8 cellular contexts compared by ENCODE assay signal in genomic region chr10:60646966-60647796, GRCh38.
A peak's percentile ranks its signal among the peaks of the same experiment; 100 is the strongest.
DNase-seq lines count a peak whose midpoint lies in the region; ATAC-seq and TF ChIP-seq lines count a peak whose summit lies in the region.

No MANE protein-coding gene starts in this region.

- TF ChIP-seq CTCF in mammary epithelial cell (conservative IDR thresholded peaks at IDR 0.05 in 1 of 2, IDR thresholded peaks at IDR 0.05 in 1 of 2; ENCODE audit: extremely low read depth in 1 of 2, insufficient read depth in 1 of 2, low read depth in 1 of 2, low read length in 2 of 2) (peak; percentile 60 to 71), liver (IDR thresholded peaks at IDR 0.05; ENCODE audit: low read depth, low read length, missing input control) (peak; percentile 82), thoracic aorta (IDR thresholded peaks at IDR 0.05) (peak; percentile 78)

- H3K27ac ChIP-seq in mammary epithelial cell (ENCODE audit: insufficient read depth, low read depth, low read length) (no peak overlapping the region), liver (ENCODE audit: low read depth in 1 of 2, low read length in 2 of 2) (no peak overlapping the region), thoracic aorta (no peak overlapping the region)

- intact Hi-C loops in mammary epithelial cell (cut with micrococcal nuclease) = loop anchor here (1.0 to 2.0 kb wide), 3 partner anchors 98 to 203 kb away; no protein-coding TSS in a partner anchor

- no TSS peak for BruUV-seq in mammary epithelial cell (replicated peaks; lab: Mats Ljungman, UMichigan)

- H3K9me3 ChIP-seq in mammary epithelial cell (replicated peaks; ENCODE audit: insufficient read depth, low read length) = no peaks in the 10 kb centered on the region
- H3K9me3 ChIP-seq in liver (ENCODE audit: control insufficient read depth in 4 of 4, low read length in 3 of 4) = no peaks in the 10 kb centered on the region
- no peaks in the 10 kb centered on the region for H3K9me3 ChIP-seq in thoracic aorta
- no peaks in the 10 kb centered on the region for H3K9me3 ChIP-seq in MG63

- no peaks in the 10 kb centered on the region for H4K20me1 ChIP-seq in mammary epithelial cell (ENCODE audit: insufficient read depth, low read length)

- 13% methylated on average over 6 of the region's 6 CpGs for whole genome bisulfite sequencing in mammary epithelial cell (ENCODE audit: low coverage, missing lambda C conversion rate)
- WGBS in liver = 11% methylated on average over 6 of the region's 6 CpGs

- no peak overlapping the region for H3K4me3 ChIP-seq in mammary epithelial cell (replicated peaks in 1 of 3; ENCODE audit: insufficient read depth in 1 of 3, low read depth in 2 of 3, low read length in 3 of 3)
- no peak overlapping the region for H3K4me3 ChIP-seq in liver (ENCODE audit: low read depth in 1 of 3, low read length in 3 of 3)
- H3K4me3 ChIP-seq in thoracic aorta = no peak overlapping the region
- no peak overlapping the region for H3K4me3 ChIP-seq in MG63

- H3K36me3 ChIP-seq in mammary epithelial cell (ENCODE audit: insufficient read depth, low read length) (no peaks in the 10 kb centered on the region), liver (ENCODE audit: control insufficient read depth in 4 of 4, insufficient read depth in 3 of 4, low read depth in 1 of 4, low read length in 3 of 4) (no peaks in the 10 kb centered on the region), thoracic aorta (no peaks in the 10 kb centered on the region), MG63 (no peaks in the 10 kb centered on the region)

- H3K27me3 ChIP-seq in mammary epithelial cell (ENCODE audit: insufficient read depth, low read length) (no peaks in the 10 kb centered on the region), liver (ENCODE audit: control insufficient read depth in 4 of 4, insufficient read depth in 4 of 4, low read length in 3 of 4) (no peaks in the 10 kb centered on the region), thoracic aorta (replicated peaks; ENCODE audit: insufficient read depth) (no peaks in the 10 kb centered on the region), MG63 (no peaks in the 10 kb centered on the region)

- no peak overlapping the region for H3K4me2 ChIP-seq in mammary epithelial cell (ENCODE audit: insufficient read depth, low read depth, low read length)

- H3K79me2 ChIP-seq in mammary epithelial cell (ENCODE audit: insufficient read depth, low read length) = no peaks in the 10 kb centered on the region

- TF ChIP-seq RAD21 in liver (IDR thresholded peaks at IDR 0.05) = peak; percentile 91 to 93

- DNase-seq in Caki2 (ENCODE audit: low read depth) (peak; percentile 30), RKO (ENCODE audit: low spot score) (peak; percentile 65), mammary epithelial cell (peak; percentile 31), thoracic aorta (ENCODE audit: low spot score) (no peak), MG63 (no peak)

- H3K4me1 ChIP-seq in mammary epithelial cell (ENCODE audit: insufficient read depth, low read length) (no peaks in the 10 kb centered on the region), liver (ENCODE audit: control insufficient read depth in 4 of 4, insufficient read depth in 4 of 4, low read length in 3 of 4) (peaks cover 0 to 6% (median 1%) of the 10 kb centered on the region in 4 donors), thoracic aorta (ENCODE audit: control insufficient read depth in 1 of 2, low read depth in 2 of 2) (no peaks in the 10 kb centered on the region)

- no peak overlapping the region for H3K9ac ChIP-seq in mammary epithelial cell (ENCODE audit: insufficient read depth, low read length)
- no peak overlapping the region for H3K9ac ChIP-seq in liver (ENCODE audit: low read depth in 1 of 2, low read length in 2 of 2)

- CTCF ChIA-PET in mammary epithelial cell (lab: Charles Lee; ENCODE audit: low non-redundant PET) = interaction anchor here (0.7 kb wide), 1 partner anchor 131 kb away, joined by 3 read pairs; the partner anchor contains the start of gene CDK1

- ATAC-seq in GM18861 (IDR thresholded peaks at IDR 0.05; ENCODE audit: unreplicated experiment) = peak; percentile 76
- peak; percentile 56 for ATAC-seq in HG03460 (IDR thresholded peaks at IDR 0.05; ENCODE audit: unreplicated experiment)
- ATAC-seq in thoracic aorta (ENCODE audit: insufficient number of reproducible peaks, low FRiP score, low read depth) = no peak

- no peak overlapping the region for H2AFZ ChIP-seq in mammary epithelial cell (ENCODE audit: low read depth, low read length)

- dilution Hi-C loops in mammary epithelial cell (cut with HindIII; ENCODE audit: low sequenced_read_pairs) = no loop called here

- in situ Hi-C loops in Caki2 (cut with HindIII; ENCODE audit: low pct_unique_long_range_greater_than_20kb, low sequenced_read_pairs) (no loop called here), mammary epithelial cell (cut with MboI; ENCODE audit: low sequenced_read_pairs in 2 of 2) (loop anchor here (5.0 to 25.0 kb wide), 2 partner anchors 205 to 560 kb away; no protein-coding TSS in a partner anchor)

TF ChIP-seq in liver, 16 proteins besides CTCF, POLR2A, EP300 and RAD21:
- no peak for TF ChIP-seq MAX (IDR thresholded peaks at IDR 0.05)
- TF ChIP-seq ZBTB33 (IDR thresholded peaks at IDR 0.05) = no peak
- TF ChIP-seq HNF4A (conservative IDR thresholded peaks at IDR 0.05) = no peak
- TF ChIP-seq REST (IDR thresholded peaks at IDR 0.05) = no peak
- TF ChIP-seq RXRA (IDR thresholded peaks at IDR 0.05) = no peak
- TF ChIP-seq SP1 (IDR thresholded peaks at IDR 0.05) = no peak
- TF ChIP-seq EGR1 (IDR thresholded peaks at IDR 0.05; ENCODE audit: low read depth in 2 of 2) = no peak
- no peak for TF ChIP-seq GABPA (IDR thresholded peaks at IDR 0.05 in 1 of 2, conservative IDR thresholded peaks at IDR 0.05 in 1 of 2)
- TF ChIP-seq FOXA2 (IDR thresholded peaks at IDR 0.05) = no peak
- no peak for TF ChIP-seq JUND (IDR thresholded peaks at IDR 0.05)

Comparison
In these comparisons a context has a peak if more than half of its experiments do, and no peak if none do; other contexts are left out.
1. DNase-seq: peak in Caki2 (single experiment), RKO (single experiment) and mammary epithelial cell (single experiment); none in thoracic aorta (single experiment) and MG63 (single experiment).
2. Peak in every context shown above with its lines, with median percentiles within 50 percentile points of each other: CTCF ChIP-seq.